In the genomic region with DNA sequence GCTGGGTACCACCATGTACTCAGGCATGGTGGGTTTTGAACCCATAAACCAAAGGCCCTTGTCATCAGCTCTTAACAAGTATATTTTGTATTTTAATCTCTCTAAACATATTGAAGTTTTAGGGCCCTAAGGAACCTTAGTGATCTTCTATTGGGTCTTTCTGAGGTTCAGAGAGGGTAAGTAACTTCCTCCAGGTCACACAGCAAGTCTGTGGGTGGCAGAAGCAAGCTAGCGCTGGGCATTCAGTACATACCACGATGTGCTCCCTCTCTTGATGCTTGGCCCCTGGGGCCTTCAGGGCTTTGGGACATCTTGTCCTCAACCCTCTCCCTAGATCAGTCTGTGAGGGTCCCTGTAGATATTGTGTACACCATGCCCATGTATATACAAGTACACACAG, we compare ENCODE assay signal across 25 cellular contexts. TPM values are rescaled to one million over a fixed set of nuclear protein-coding genes. Genes with fewer than 3 reads are reported as not detected.
"Had no signal": no experiment of that assay in that cellular context is flagged by ENCODE, and none has a peak within 500 bp of the region (broad histone marks: within the 10 kb centered on the region; RNA-seq: fewer than 3 reads in every experiment).

No MANE protein-coding gene starts in this region.

- H3K4me2 ChIP-seq: neural progenitor cell had no signal

- H3K9ac ChIP-seq: neural progenitor cell, parathyroid adenoma had no signal

- H3K36me3 ChIP-seq: colonic mucosa, left lung, lower lobe of right lung, neural progenitor cell, prostate gland, spleen, tibial nerve, uterus had no signal

- ATAC-seq: foreskin keratinocyte, left lung, lower lobe of right lung had no signal

- H3K9me3 ChIP-seq: colonic mucosa, left lung, lower lobe of right lung, prostate gland, spleen, testis, tibial nerve, uterus had no signal

- H2AFZ ChIP-seq: parathyroid adenoma had no signal

- H3K79me2 ChIP-seq: parathyroid adenoma had no signal

- H3K4me1 ChIP-seq: colonic mucosa, foreskin keratinocyte, left lung, lower lobe of right lung, parathyroid adenoma, prostate gland, uterus had no signal

- H3K9me3 Mint-ChIP-seq: endodermal cell; natural killer cell treated with Interleukin-12 subunit alpha and Interleukin-12 subunit beta and Interleukin-15 and Interleukin-18, amount 100 ng/mL, for 72 hours; neural progenitor cell; stimulated activated naive CD8-positive, alpha-beta T cell treated with anti-CD3 and anti-CD28 coated beads, Interleukin-15, amount 100 ng/mL, for 72 hours had no signal

- H3K27ac ChIP-seq: colonic mucosa, foreskin keratinocyte, left lung, lower lobe of right lung, neural progenitor cell, parathyroid adenoma, prostate gland, spleen, testis, tibial nerve, uterus had no signal

- H3K4me3 Mint-ChIP-seq: endodermal cell; immature natural killer cell; natural killer cell treated with Interleukin-12 subunit alpha and Interleukin-12 subunit beta and Interleukin-15 and Interleukin-18, amount 100 ng/mL, for 72 hours; stimulated activated naive B cell treated with anti-CD40 and anti-IgM and Interleukin-4, amounts not matched to agents 10 μg/mL and 1 μg/mL and 100 μg/mL, for 72 hours had no signal

- DNase-seq: colonic mucosa; dermis blood vessel endothelial cell; endodermal cell; erythroblast; foreskin keratinocyte; immature natural killer cell; left lung; lower lobe of right lung; mesenchymal stem cell; midbrain; occipital lobe; spleen; stimulated activated CD4-positive, alpha-beta T cell treated with anti-CD3 and anti-CD28 coated beads, Interleukin-15, amount 100 ng/mL, for 24 hours; stimulated activated CD4-positive, alpha-beta T cell treated with anti-CD3 and anti-CD28 coated beads, Interleukin-2, amount 100 ng/mL, for 24 hours; stimulated activated CD4-positive, alpha-beta T cell treated with anti-CD3 and anti-CD28 coated beads, Interleukin-4, amount 100 ng/mL, for 4 hours; stimulated activated naive B cell treated with anti-CD40 and anti-IgM and Interleukin-4, amounts not matched to agents 10 μg/mL and 1 μg/mL and 100 μg/mL, for 72 hours; stimulated activated naive CD8-positive, alpha-beta T cell treated with anti-CD3 and anti-CD28 coated beads, Interleukin-15, amount 100 ng/mL, for 72 hours; testis; uterus had no signal

- H3K27ac Mint-ChIP-seq: endodermal cell; natural killer cell treated with Interleukin-12 subunit alpha and Interleukin-12 subunit beta and Interleukin-15 and Interleukin-18, amount 100 ng/mL, for 72 hours; neural progenitor cell; stimulated activated naive B cell treated with anti-CD40 and anti-IgM and Interleukin-4, amounts not matched to agents 10 μg/mL and 1 μg/mL and 100 μg/mL, for 72 hours; stimulated activated naive CD8-positive, alpha-beta T cell treated with anti-CD3 and anti-CD28 coated beads, Interleukin-15, amount 100 ng/mL, for 72 hours had no signal

- H3K36me3 Mint-ChIP-seq: immature natural killer cell; natural killer cell treated with Interleukin-12 subunit alpha and Interleukin-12 subunit beta and Interleukin-15 and Interleukin-18, amount 100 ng/mL, for 72 hours; neural progenitor cell had no signal

- H3K4me3 ChIP-seq: colonic mucosa, left lung, lower lobe of right lung, neural progenitor cell, prostate gland, spleen, testis, tibial nerve, uterus had no signal

- H3K27me3 ChIP-seq: colonic mucosa, testis, uterus had no signal

RNA-seq across cellular contexts. Expression of gene RASD2, which starts 12.7 kb away (rescaled TPM):
- total RNA-seq: endothelial cell of umbilical vein had no signal
- polyA plus RNA-seq: endothelial cell of umbilical vein, immature natural killer cell had no signal
